Comparison of ENCODE assay signal across 1 cellular context in the genomic region with DNA sequence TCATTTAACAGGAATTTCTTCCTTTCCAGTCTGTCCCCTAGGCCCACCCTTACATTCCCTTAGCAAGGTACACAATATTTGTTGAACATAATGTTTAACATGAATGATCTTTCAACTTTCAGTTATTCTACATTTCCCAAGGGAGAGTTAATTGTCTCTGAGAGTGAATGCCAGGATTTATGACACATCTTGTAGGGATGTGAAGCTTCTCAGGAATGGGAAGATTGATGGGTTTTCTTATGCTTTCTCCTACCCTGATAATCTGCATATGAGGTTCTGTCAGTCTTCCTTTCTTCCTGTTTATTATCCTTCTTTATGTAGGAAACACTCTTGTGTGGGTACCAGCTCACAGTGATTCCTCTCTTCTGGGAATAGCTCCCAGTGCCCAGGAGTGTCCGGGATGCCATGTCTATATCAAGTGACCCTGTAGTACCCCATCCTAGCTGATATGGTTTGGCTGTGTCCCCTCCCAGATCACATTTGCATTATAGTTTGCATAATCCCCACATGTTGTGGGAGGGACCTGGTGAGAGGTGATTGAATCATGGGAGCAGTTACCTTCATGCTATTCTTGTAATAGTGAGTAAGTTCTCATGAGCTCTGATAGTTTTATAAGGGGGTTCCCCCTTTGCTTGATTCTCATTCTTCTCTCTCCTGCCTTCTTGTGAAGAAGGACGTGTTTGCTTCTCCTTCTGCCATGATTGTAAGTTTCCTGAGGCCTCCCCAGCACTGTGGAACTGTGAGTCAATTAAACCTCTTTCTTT.
A peak's percentile ranks its signal among the peaks of the same experiment; 100 is the strongest.
TF ChIP-seq lines count a peak whose summit lies in the region.

No MANE protein-coding gene starts in this region.

TF ChIP-seq in neural cell, 6 proteins besides CTCF, POLR2A, EP300 and RAD21 (continued from another document):
- TF ChIP-seq, protein P1, sequence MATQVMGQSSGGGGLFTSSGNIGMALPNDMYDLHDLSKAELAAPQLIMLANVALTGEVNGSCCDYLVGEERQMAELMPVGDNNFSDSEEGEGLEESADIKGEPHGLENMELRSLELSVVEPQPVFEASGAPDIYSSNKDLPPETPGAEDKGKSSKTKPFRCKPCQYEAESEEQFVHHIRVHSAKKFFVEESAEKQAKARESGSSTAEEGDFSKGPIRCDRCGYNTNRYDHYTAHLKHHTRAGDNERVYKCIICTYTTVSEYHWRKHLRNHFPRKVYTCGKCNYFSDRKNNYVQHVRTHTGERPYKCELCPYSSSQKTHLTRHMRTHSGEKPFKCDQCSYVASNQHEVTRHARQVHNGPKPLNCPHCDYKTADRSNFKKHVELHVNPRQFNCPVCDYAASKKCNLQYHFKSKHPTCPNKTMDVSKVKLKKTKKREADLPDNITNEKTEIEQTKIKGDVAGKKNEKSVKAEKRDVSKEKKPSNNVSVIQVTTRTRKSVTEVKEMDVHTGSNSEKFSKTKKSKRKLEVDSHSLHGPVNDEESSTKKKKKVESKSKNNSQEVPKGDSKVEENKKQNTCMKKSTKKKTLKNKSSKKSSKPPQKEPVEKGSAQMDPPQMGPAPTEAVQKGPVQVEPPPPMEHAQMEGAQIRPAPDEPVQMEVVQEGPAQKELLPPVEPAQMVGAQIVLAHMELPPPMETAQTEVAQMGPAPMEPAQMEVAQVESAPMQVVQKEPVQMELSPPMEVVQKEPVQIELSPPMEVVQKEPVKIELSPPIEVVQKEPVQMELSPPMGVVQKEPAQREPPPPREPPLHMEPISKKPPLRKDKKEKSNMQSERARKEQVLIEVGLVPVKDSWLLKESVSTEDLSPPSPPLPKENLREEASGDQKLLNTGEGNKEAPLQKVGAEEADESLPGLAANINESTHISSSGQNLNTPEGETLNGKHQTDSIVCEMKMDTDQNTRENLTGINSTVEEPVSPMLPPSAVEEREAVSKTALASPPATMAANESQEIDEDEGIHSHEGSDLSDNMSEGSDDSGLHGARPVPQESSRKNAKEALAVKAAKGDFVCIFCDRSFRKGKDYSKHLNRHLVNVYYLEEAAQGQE (IDR thresholded peaks at IDR 0.05; ENCODE audit: borderline replicate concordance) = peak; percentile 97
- TF ChIP-seq POLR2AphosphoS5 (IDR thresholded peaks at IDR 0.05) = peak; percentile 69
TF ChIP-seq in neural cell: peak in this region for 2.
